8 cellular contexts compared by ENCODE assay signal in genomic region chr4:108168213-108168671, GRCh38. TPM values are rescaled to one million over a fixed set of nuclear protein-coding genes. Genes with fewer than 3 reads are reported as not detected.
DNase-seq lines count a peak whose midpoint lies in the region; ATAC-seq and TF ChIP-seq lines count a peak whose summit lies in the region.

No MANE protein-coding gene starts in this region.

- H3K9me3 ChIP-seq in cardiac muscle cell (ENCODE audit: low read depth): no peaks in the 10 kb centered on the region
- H3K9me3 ChIP-seq in WERI-Rb-1 (ENCODE audit: severe bottlenecking): peaks cover 4% of the 10 kb centered on the region
- H3K9me3 ChIP-seq in right cardiac atrium (ENCODE audit: control insufficient read depth, low read length): no peaks in the 10 kb centered on the region

- H3K27me3 ChIP-seq in cardiac muscle cell (peaks cover 30% of the 10 kb centered on the region), WERI-Rb-1 (ENCODE audit: insufficient read depth, low read depth, severe bottlenecking) (peaks cover 85% of the 10 kb centered on the region), right cardiac atrium (ENCODE audit: control insufficient read depth, insufficient read depth) (peaks cover 8% of the 10 kb centered on the region)

- peak overlapping the region; percentile 73 for H3K27ac Mint-ChIP-seq in stimulated activated effector memory CD8-positive, alpha-beta T cell treated with anti-CD3 and anti-CD28 coated beads, Interleukin-12 subunit alpha, Interleukin-12 subunit beta, amount 100 ng/mL, for 72 hours

- H3K36me3 Mint-ChIP-seq in stimulated activated effector memory CD8-positive, alpha-beta T cell treated with anti-CD3 and anti-CD28 coated beads, Interleukin-12 subunit alpha, Interleukin-12 subunit beta, amount 100 ng/mL, for 72 hours: peaks cover 6% of the 10 kb centered on the region

- peaks cover 18% of the 10 kb centered on the region for H3K4me1 ChIP-seq in cardiac muscle cell (ENCODE audit: low read depth)
- H3K4me1 ChIP-seq in right cardiac atrium (ENCODE audit: control insufficient read depth, insufficient read depth, low read length): no peaks in the 10 kb centered on the region

- no peak for ATAC-seq in right cardiac atrium
- ATAC-seq in stimulated activated effector memory CD8-positive, alpha-beta T cell treated with anti-CD3 and anti-CD28 coated beads, Interleukin-12 subunit alpha, Interleukin-12 subunit beta, amount 100 ng/mL, for 72 hours: no peak
- ATAC-seq in GM18867 (IDR thresholded peaks at IDR 0.05; ENCODE audit: unreplicated experiment): no peak
- ATAC-seq in GM19023 (IDR thresholded peaks at IDR 0.05; ENCODE audit: unreplicated experiment): no peak

- H3K36me3 ChIP-seq in cardiac muscle cell: peaks cover 3% of the 10 kb centered on the region
- H3K36me3 ChIP-seq in WERI-Rb-1: no peaks in the 10 kb centered on the region

- under 1% methylated on average over 24 of the region's 24 CpGs for WGBS in right cardiac atrium

- H3K4me3 ChIP-seq in cardiac muscle cell: peak overlapping the region; percentile 96
- peak overlapping the region; percentile 48 for H3K4me3 ChIP-seq in WERI-Rb-1 (ENCODE audit: low read depth, low read length)
- peak overlapping the region; percentile 60 for H3K4me3 ChIP-seq in right cardiac atrium (ENCODE audit: low read length)

- TF ChIP-seq CTCF in cardiac muscle cell (IDR thresholded peaks at IDR 0.05; ENCODE audit: low read depth, low read length) (no peak), WERI-Rb-1 (IDR thresholded peaks at IDR 0.05; ENCODE audit: low read depth, low read length) (no peak)

- DNase-seq in cardiac muscle cell (ENCODE audit: low read depth in 1 of 2, low spot score in 1 of 2): no peak
- no peak for DNase-seq in cardiac septum (ENCODE audit: low spot score)
- DNase-seq in WERI-Rb-1: no peak
- DNase-seq in right cardiac atrium: peak in 1 of 3 donors; percentile 38
- DNase-seq in stimulated activated effector memory CD8-positive, alpha-beta T cell treated with anti-CD3 and anti-CD28 coated beads, Interleukin-12 subunit alpha, Interleukin-12 subunit beta, amount 100 ng/mL, for 72 hours (ENCODE audit: low spot score in 2 of 2): no peak
- DNase-seq in SHP77 (lab: John Stamatoyannopoulos, UW): no peak

- peaks cover 48% of the 10 kb centered on the region for H3K4me1 Mint-ChIP-seq in stimulated activated effector memory CD8-positive, alpha-beta T cell treated with anti-CD3 and anti-CD28 coated beads, Interleukin-12 subunit alpha, Interleukin-12 subunit beta, amount 100 ng/mL, for 72 hours

- H3K27ac ChIP-seq in cardiac muscle cell: peak overlapping the region; percentile 76
- no peak overlapping the region for H3K27ac ChIP-seq in WERI-Rb-1
- H3K27ac ChIP-seq in right cardiac atrium (ENCODE audit: low read length): no peak overlapping the region

- no peaks in the 10 kb centered on the region for H3K9me3 Mint-ChIP-seq in stimulated activated effector memory CD8-positive, alpha-beta T cell treated with anti-CD3 and anti-CD28 coated beads, Interleukin-12 subunit alpha, Interleukin-12 subunit beta, amount 100 ng/mL, for 72 hours

- intact Hi-C loops in cardiac septum (cut with DNase I) (loop anchor here (10.0 kb wide), 1 partner anchor 397 kb away; no protein-coding TSS in a partner anchor), right cardiac atrium (cut with DNase I) (no loop called here)

- peak overlapping the region; percentile 92 for H3K4me3 Mint-ChIP-seq in stimulated activated effector memory CD8-positive, alpha-beta T cell treated with anti-CD3 and anti-CD28 coated beads, Interleukin-12 subunit alpha, Interleukin-12 subunit beta, amount 100 ng/mL, for 72 hours

RNA-seq across cellular contexts. Expression of gene LEF1, which starts 0.5 kb away (rescaled TPM):
- total RNA-seq in cardiac muscle cell (67.2 and 70.3 TPM in 2 replicates), cardiac septum (4.5 TPM), right cardiac atrium (1 to 10 TPM in 2 of 4 donors, under 1 TPM in 2; 0.62 to 5.1 (median 0.88) TPM)
- polyA plus RNA-seq in cardiac muscle cell (45.8 and 69.1 TPM in 2 replicates), right cardiac atrium (0.20 TPM)

Comparison
In these comparisons a context has a peak if more than half of its experiments do, and no peak if none do; other contexts are left out.
1. RNA of gene LEF1, which starts 0.5 kb away (total RNA-seq): 67.2 to 70.3 TPM in cardiac muscle cell; 4.5 TPM in cardiac septum (single experiment) and 0.62 to 5.1 TPM in right cardiac atrium; every median in the first group is over 10 times any median in the second.
2. Peak in every context shown above with its lines, with median percentiles within 50 percentile points of each other: H3K4me3 ChIP-seq.